Comparison of ENCODE assay signal across 8 cellular contexts in the genomic region with DNA sequence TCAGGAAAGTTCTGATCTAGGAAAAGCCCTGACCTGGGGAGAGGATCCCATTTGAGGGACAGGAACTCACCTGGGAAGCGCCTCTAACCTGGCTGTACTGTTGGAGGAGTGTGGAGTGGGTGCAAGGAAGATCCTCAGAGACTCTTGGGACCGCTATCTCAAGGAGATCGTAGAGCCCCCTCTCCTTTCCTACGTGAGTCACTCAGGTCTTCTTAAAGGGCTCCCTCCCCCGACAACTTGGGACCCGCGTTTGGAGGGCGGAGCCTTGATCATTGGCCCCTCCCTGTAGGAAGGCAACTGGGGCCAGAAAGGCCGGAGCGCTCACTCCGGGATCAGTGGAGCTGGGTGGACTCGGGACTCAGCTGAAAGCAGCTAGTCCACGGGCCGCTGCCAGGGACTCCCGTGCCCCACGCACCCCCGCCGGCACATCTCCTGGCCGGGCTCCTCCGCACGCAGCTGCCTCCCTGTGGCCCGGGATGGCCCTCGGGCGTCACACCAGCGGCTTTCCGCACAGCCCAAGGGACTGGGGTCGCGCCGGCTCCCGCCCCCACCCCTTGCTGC. TPM values are rescaled to one million over a fixed set of nuclear protein-coding genes. Genes with fewer than 3 reads are reported as not detected.
A peak's percentile ranks its signal among the peaks of the same experiment; 100 is the strongest.
DNase-seq lines count a peak whose midpoint lies in the region; ATAC-seq and TF ChIP-seq lines count a peak whose summit lies in the region.

No MANE protein-coding gene starts in this region.

- peak; percentile 44 for DNase-seq in NCI-H748 (lab: John Stamatoyannopoulos, UW; ENCODE audit: unreplicated experiment)
- no peak for DNase-seq in NCI-H748 treated with DMSO at 0.1 percent for 48 hours (lab: John Stamatoyannopoulos, UW)
- peak; percentile 67 to 73 for DNase-seq in SJCRH30
- peak; percentile 65 for DNase-seq in activated naive CD8-positive, alpha-beta T cell treated with anti-CD3 and anti-CD28 coated beads for 36 hours
- peak; percentile 26 to 62 for DNase-seq in heart right ventricle
- no peak for DNase-seq in progenitor cell of endocrine pancreas (ENCODE audit: low spot score, unreplicated experiment)

- H3K27ac ChIP-seq in SJCRH30 (peak overlapping the region; percentile 30), heart right ventricle (peak overlapping the region; percentile 19 to 91 (median 88))

- ATAC-seq in HG03196 (IDR thresholded peaks at IDR 0.05; ENCODE audit: unreplicated experiment) (peak; percentile 17), heart right ventricle (peak; percentile 5 to 67 (median 26)), GM21786 (IDR thresholded peaks at IDR 0.05; ENCODE audit: unreplicated experiment) (no peak)

- TF ChIP-seq CTCF in heart right ventricle (IDR thresholded peaks at IDR 0.05) (no peak), progenitor cell of endocrine pancreas (IDR thresholded peaks at IDR 0.05; ENCODE audit: unreplicated experiment) (no peak)

- H3K4me3 Mint-ChIP-seq in activated naive CD8-positive, alpha-beta T cell treated with anti-CD3 and anti-CD28 coated beads for 36 hours = peak overlapping the region; percentile 86
- H3K4me3 Mint-ChIP-seq in progenitor cell of endocrine pancreas (ENCODE audit: low read depth) = peak overlapping the region; percentile 74

- H3K27me3 Mint-ChIP-seq in activated naive CD8-positive, alpha-beta T cell treated with anti-CD3 and anti-CD28 coated beads for 36 hours = no peaks in the 10 kb centered on the region
- peaks cover 12% of the 10 kb centered on the region for H3K27me3 Mint-ChIP-seq in progenitor cell of endocrine pancreas

- no peaks in the 10 kb centered on the region for H3K27me3 ChIP-seq in SJCRH30
- no peaks in the 10 kb centered on the region for H3K27me3 ChIP-seq in heart right ventricle

- H3K4me1 ChIP-seq in SJCRH30 (0 out of 2 replicates have a peak, but pooled peaks cover 9% of the 10 kb centered on the region), heart right ventricle (peaks cover 5 to 28% (median 21%) of the 10 kb centered on the region in 9 donors)

- H3K9me3 Mint-ChIP-seq in activated naive CD8-positive, alpha-beta T cell treated with anti-CD3 and anti-CD28 coated beads for 36 hours = no peaks in the 10 kb centered on the region
- no peaks in the 10 kb centered on the region for H3K9me3 Mint-ChIP-seq in progenitor cell of endocrine pancreas (ENCODE audit: low read depth)

- intact Hi-C loops in heart right ventricle (cut with DNase I) = loop anchor here in 5 of 10 donors (2.0 to 10.0 kb wide), 4 partner anchors 50 to 170 kb away; a partner anchor contains a TSS

- WGBS in heart right ventricle, 2 donors = 3 to 4% methylated on average over 30 of the region's 30 CpGs

- peaks cover 23% of the 10 kb centered on the region for H3K4me1 Mint-ChIP-seq in activated naive CD8-positive, alpha-beta T cell treated with anti-CD3 and anti-CD28 coated beads for 36 hours
- peaks cover 15% of the 10 kb centered on the region for H3K4me1 Mint-ChIP-seq in progenitor cell of endocrine pancreas (ENCODE audit: low read depth)

- H3K36me3 ChIP-seq in SJCRH30 (peaks cover 2% of the 10 kb centered on the region; the same call in 1 of the 2 replicates), heart right ventricle (peaks cover 0 to 39% (median 4%) of the 10 kb centered on the region in 9 donors)

- no peaks in the 10 kb centered on the region for H3K9me3 ChIP-seq in SJCRH30 (replicated peaks)
- no peaks in the 10 kb centered on the region for H3K9me3 ChIP-seq in heart right ventricle

- no peak overlapping the region for H3K27ac Mint-ChIP-seq in activated naive CD8-positive, alpha-beta T cell treated with anti-CD3 and anti-CD28 coated beads for 36 hours
- H3K27ac Mint-ChIP-seq in progenitor cell of endocrine pancreas = no peak overlapping the region

- H3K4me3 ChIP-seq in SJCRH30 = peak overlapping the region; percentile 73
- H3K4me3 ChIP-seq in heart right ventricle = peak overlapping the region; percentile 73 to 99 (median 88)

- peaks cover 3% of the 10 kb centered on the region for H3K36me3 Mint-ChIP-seq in activated naive CD8-positive, alpha-beta T cell treated with anti-CD3 and anti-CD28 coated beads for 36 hours
- H3K36me3 Mint-ChIP-seq in progenitor cell of endocrine pancreas (ENCODE audit: insufficient read depth) = peaks cover 8% of the 10 kb centered on the region

RNA-seq across cellular contexts. Expression of a gene that starts 0.5 kb away (rescaled TPM):
- total RNA-seq in SJCRH30 (2014; rRNA removed; shearing (Covaris generic)) = 14.8 and 18.9 TPM in 2 replicates
- total RNA-seq in activated naive CD8-positive, alpha-beta T cell treated with anti-CD3 and anti-CD28 coated beads for 36 hours = 10 to 100 TPM; 16.6 to 18.4 TPM
- 10 to 100 TPM in 6 of 10 donors, 1 to 10 TPM in 4; 5.2 to 17.7 (median 10.2) TPM for total RNA-seq in heart right ventricle
- polyA plus RNA-seq in heart right ventricle = 10 to 100 TPM; 11.3 to 25.4 TPM
- 31.0 and 35.9 TPM in 2 replicates for total RNA-seq in progenitor cell of endocrine pancreas

RNA-seq across cellular contexts. Expression of a gene that starts 13.2 kb away (rescaled TPM):
- total RNA-seq in SJCRH30 (2014; rRNA removed; shearing (Covaris generic)) = not detected in 2 replicates
- total RNA-seq in activated naive CD8-positive, alpha-beta T cell treated with anti-CD3 and anti-CD28 coated beads for 36 hours = not detected
- total RNA-seq in heart right ventricle (not detected), progenitor cell of endocrine pancreas (0.49 TPM in 1 of 2 replicates, not detected in the other)
- not detected for polyA plus RNA-seq in heart right ventricle

RNA-seq across cellular contexts. Expression of a gene that starts 25.3 kb away (rescaled TPM):
- total RNA-seq in SJCRH30 (2014; rRNA removed; shearing (Covaris generic)) = 137 and 162 TPM in 2 replicates
- total RNA-seq in activated naive CD8-positive, alpha-beta T cell treated with anti-CD3 and anti-CD28 coated beads for 36 hours = 100 to 1,000 TPM; 193 to 209 TPM
- total RNA-seq in heart right ventricle = 1,000 to 10,000 TPM in 9 of 10 donors, 100 to 1,000 TPM in 1; 723 to 1,173 (median 1,035) TPM
- 1,000 to 10,000 TPM in 1 of 2 donors, 100 to 1,000 TPM in 1; 859 to 1,330 TPM for polyA plus RNA-seq in heart right ventricle
- total RNA-seq in progenitor cell of endocrine pancreas = 209 and 219 TPM in 2 replicates

RNA-seq across cellular contexts. Expression of a gene that starts 27.9 kb away (rescaled TPM):
- 1.1 and 1.7 TPM in 2 replicates for total RNA-seq in SJCRH30 (2014; rRNA removed; shearing (Covaris generic))
- total RNA-seq in activated naive CD8-positive, alpha-beta T cell treated with anti-CD3 and anti-CD28 coated beads for 36 hours = 10 to 100 TPM; 18.2 to 18.6 TPM
- total RNA-seq in heart right ventricle (under 1 TPM; 0.10 to 0.44 (median 0.17) TPM), progenitor cell of endocrine pancreas (14.9 and 15.2 TPM in 2 replicates)
- polyA plus RNA-seq in heart right ventricle = under 1 TPM; 0.10 to 0.44 TPM

RNA-seq across cellular contexts. Expression of a gene that starts 39.6 kb away (rescaled TPM):
- 1.5 and 2.0 TPM in 2 replicates for total RNA-seq in SJCRH30 (2014; rRNA removed; shearing (Covaris generic))
- total RNA-seq in activated naive CD8-positive, alpha-beta T cell treated with anti-CD3 and anti-CD28 coated beads for 36 hours = 1 to 10 TPM; 1.4 to 1.8 TPM
- total RNA-seq in heart right ventricle = 10 to 100 TPM in 8 of 10 donors, 1 to 10 TPM in 2; 6.1 to 24.0 (median 12.6) TPM
- 10 to 100 TPM in 1 of 2 donors, 1 to 10 TPM in 1; 7.7 to 63.5 TPM for polyA plus RNA-seq in heart right ventricle
- total RNA-seq in progenitor cell of endocrine pancreas = 31.5 and 38.4 TPM in 2 replicates

Comparison
In these comparisons a context has a peak if more than half of its experiments do, and no peak if none do; other contexts are left out.
1. DNase-seq: peak in NCI-H748 (single experiment), SJCRH30 (2 of 2), activated naive CD8-positive, alpha-beta T cell treated with anti-CD3 and anti-CD28 coated beads for 36 hours (single experiment) and heart right ventricle (2 of 2); none in NCI-H748 treated with DMSO at 0.1 percent for 48 hours (single experiment) and progenitor cell of endocrine pancreas (single experiment).